1 cellular context compared by ENCODE assay signal in the genomic region with DNA sequence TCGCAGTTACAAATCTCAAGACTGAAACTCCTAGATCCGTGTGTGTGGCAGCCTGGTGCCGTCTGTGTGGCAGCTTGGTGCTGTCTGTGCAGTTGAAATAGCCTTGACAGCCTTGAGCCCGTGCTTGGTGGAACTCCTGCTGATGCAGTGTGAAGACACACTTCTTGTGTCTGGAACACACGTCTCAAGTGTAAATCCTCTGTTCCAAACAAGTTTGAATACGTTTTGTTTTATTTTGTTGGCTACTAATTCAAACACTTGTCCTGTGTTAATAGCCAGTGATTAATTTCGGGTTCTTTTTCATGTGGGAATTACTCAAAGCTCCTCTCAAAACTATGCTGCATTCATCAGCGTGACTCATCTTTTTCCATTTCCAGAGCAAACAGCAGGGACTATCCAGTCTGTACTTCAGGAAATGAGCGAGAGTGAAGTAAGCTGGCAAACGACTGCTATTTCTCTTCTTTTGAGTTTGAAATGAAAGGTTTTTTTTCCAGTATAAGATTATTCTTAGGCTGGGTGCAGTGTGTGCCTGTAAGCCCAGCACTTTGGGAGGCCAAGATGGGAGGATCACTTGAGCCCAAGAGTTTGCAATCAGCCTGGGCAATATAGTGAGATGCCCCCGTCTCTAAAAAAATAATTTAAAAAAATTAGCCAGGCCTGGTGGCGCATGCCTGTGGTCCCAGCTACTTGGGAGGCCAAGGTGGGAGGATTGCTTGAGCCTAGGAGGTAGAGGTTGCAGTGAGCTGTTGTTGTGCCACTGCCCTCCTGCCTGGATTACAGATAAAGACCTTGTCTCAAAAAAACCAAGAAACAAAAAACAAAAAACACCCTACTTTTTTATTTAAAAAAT.
A peak's percentile ranks its signal among the peaks of the same experiment; 100 is the strongest.
TF ChIP-seq lines count a peak whose summit lies in the region.

No MANE protein-coding gene starts in this region.

TF ChIP-seq in A549, 52 proteins besides CTCF, POLR2A, EP300 and RAD21 (continued from another document):
- TF ChIP-seq, protein P1, sequence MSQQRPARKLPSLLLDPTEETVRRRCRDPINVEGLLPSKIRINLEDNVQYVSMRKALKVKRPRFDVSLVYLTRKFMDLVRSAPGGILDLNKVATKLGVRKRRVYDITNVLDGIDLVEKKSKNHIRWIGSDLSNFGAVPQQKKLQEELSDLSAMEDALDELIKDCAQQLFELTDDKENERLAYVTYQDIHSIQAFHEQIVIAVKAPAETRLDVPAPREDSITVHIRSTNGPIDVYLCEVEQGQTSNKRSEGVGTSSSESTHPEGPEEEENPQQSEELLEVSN (IDR thresholded peaks at IDR 0.05; ENCODE audit: borderline replicate concordance, low read depth), result 0 out of 2 replicates have a peak, but pooled peaks have one; percentile 28
- 0 out of 2 replicates have a peak, but pooled peaks have one; percentile 3 for TF ChIP-seq EHF (CRISPR knock-in tag; IDR thresholded peaks at IDR 0.05)
- TF ChIP-seq, protein P2, sequence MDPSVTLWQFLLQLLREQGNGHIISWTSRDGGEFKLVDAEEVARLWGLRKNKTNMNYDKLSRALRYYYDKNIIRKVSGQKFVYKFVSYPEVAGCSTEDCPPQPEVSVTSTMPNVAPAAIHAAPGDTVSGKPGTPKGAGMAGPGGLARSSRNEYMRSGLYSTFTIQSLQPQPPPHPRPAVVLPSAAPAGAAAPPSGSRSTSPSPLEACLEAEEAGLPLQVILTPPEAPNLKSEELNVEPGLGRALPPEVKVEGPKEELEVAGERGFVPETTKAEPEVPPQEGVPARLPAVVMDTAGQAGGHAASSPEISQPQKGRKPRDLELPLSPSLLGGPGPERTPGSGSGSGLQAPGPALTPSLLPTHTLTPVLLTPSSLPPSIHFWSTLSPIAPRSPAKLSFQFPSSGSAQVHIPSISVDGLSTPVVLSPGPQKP (IDR thresholded peaks at IDR 0.05; ENCODE audit: low read depth, low read length), result no peak
- peak; percentile 92 for TF ChIP-seq MAFK (IDR thresholded peaks at IDR 0.05; ENCODE audit: partially characterized antibody)
- TF ChIP-seq PHF8 (IDR thresholded peaks at IDR 0.05; ENCODE audit: borderline replicate concordance, low read depth), result no peak
- TF ChIP-seq SREBF2 (IDR thresholded peaks at IDR 0.05), result no peak
- TF ChIP-seq CBX8 (IDR thresholded peaks at IDR 0.05), result no peak
- TF ChIP-seq NPAS2 (CRISPR knock-in tag; IDR thresholded peaks at IDR 0.05; ENCODE audit: borderline replicate concordance), result no peak
- TF ChIP-seq, protein P3, sequence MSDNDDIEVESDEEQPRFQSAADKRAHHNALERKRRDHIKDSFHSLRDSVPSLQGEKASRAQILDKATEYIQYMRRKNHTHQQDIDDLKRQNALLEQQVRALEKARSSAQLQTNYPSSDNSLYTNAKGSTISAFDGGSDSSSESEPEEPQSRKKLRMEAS (IDR thresholded peaks at IDR 0.05), result peak; percentile 79
- 0 out of 2 replicates have a peak, but pooled peaks have one; percentile 10 for TF ChIP-seq HEYL (CRISPR knock-in tag; IDR thresholded peaks at IDR 0.05)
- no peak for TF ChIP-seq KDM5A (IDR thresholded peaks at IDR 0.05)
- no peak for TF ChIP-seq TP53 (CRISPR knock-in tag; IDR thresholded peaks at IDR 0.05)
- no peak for TF ChIP-seq MYC (IDR thresholded peaks at IDR 0.05; ENCODE audit: borderline replicate concordance, low read length)
- TF ChIP-seq HOXB13 (CRISPR knock-in tag; IDR thresholded peaks at IDR 0.05; ENCODE audit: low read depth), result 0 out of 2 replicates have a peak, but pooled peaks have one; percentile 38
- TF ChIP-seq NR3C1 (IDR thresholded peaks at IDR 0.05), result no peak
- TF ChIP-seq ZNF302 (CRISPR knock-in tag; IDR thresholded peaks at IDR 0.05), result no peak
